In the genomic region with DNA sequence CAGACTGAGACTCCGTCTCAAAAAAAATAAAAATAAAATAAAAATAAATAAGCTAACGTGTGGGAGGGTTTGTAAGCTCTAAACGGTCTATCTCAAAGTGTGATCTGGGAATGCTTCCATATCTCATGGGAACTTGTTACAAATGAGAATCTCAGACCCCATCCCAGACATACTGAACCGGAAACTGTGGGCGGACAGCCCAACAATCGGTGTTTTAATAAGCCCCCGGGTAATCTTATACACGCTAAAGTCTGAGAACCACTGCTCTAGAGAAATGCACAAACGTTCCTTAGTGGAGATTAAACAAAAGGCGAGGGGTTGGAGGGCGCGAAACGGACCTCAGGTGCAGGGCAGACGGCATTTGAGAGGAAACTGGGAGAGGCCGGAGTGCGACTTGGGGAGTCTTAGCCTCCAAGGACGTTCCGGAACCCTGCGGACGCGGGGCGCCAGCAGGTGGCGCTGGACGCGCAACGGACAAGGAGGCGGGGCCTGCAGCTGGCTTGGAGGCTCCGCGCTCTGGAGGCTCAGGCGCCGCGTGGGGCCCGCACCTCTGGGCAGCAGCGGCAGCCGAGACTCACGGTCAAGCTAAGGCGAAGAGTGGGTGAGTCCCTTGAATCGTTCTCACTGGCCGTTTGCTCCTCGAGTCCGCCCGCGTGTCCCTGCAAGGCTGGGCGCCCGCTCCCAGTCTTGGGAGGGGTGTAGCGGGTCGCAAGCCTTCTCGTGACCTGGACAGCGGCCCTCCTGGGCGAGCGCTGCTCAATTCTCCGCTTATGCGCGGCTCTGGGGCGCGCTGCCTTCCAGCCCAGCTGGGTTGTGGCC, we compare ENCODE assay signal across 1 cellular context.
TF ChIP-seq lines count a peak whose summit lies in the region.

Gene STEAP1, plus strand, starts transcription at position 527 of the 819 bp plus-strand sequence. CDS start 5,320 bp downstream, outside the sequence.

TF ChIP-seq in HEK293, 187 proteins besides CTCF, POLR2A, EP300 and RAD21 (continued from another document):
- TF ChIP-seq, protein P1, sequence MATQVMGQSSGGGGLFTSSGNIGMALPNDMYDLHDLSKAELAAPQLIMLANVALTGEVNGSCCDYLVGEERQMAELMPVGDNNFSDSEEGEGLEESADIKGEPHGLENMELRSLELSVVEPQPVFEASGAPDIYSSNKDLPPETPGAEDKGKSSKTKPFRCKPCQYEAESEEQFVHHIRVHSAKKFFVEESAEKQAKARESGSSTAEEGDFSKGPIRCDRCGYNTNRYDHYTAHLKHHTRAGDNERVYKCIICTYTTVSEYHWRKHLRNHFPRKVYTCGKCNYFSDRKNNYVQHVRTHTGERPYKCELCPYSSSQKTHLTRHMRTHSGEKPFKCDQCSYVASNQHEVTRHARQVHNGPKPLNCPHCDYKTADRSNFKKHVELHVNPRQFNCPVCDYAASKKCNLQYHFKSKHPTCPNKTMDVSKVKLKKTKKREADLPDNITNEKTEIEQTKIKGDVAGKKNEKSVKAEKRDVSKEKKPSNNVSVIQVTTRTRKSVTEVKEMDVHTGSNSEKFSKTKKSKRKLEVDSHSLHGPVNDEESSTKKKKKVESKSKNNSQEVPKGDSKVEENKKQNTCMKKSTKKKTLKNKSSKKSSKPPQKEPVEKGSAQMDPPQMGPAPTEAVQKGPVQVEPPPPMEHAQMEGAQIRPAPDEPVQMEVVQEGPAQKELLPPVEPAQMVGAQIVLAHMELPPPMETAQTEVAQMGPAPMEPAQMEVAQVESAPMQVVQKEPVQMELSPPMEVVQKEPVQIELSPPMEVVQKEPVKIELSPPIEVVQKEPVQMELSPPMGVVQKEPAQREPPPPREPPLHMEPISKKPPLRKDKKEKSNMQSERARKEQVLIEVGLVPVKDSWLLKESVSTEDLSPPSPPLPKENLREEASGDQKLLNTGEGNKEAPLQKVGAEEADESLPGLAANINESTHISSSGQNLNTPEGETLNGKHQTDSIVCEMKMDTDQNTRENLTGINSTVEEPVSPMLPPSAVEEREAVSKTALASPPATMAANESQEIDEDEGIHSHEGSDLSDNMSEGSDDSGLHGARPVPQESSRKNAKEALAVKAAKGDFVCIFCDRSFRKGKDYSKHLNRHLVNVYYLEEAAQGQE (tag by site-specific recombination; IDR thresholded peaks at IDR 0.05) = peak; percentile 76
- 0 out of 2 replicates have a peak, but pooled peaks have one; percentile 23 for TF ChIP-seq ZNF654 (tag by site-specific recombination; IDR thresholded peaks at IDR 0.05; ENCODE audit: low read depth)
- peak; percentile 88 for TF ChIP-seq ZBTB26 (tag by site-specific recombination; optimal IDR thresholded peaks at IDR 0.05)
- TF ChIP-seq ZNF335 (tag by site-specific recombination; conservative IDR thresholded peaks at IDR 0.05) = peak; percentile 40; the same call in 1 of the 2 replicates
- peak; percentile 71 for TF ChIP-seq KLF9 (tag by site-specific recombination; IDR thresholded peaks at IDR 0.05; ENCODE audit: low read depth)
- peak; percentile 92 for TF ChIP-seq ZFP69B (tag by site-specific recombination; IDR thresholded peaks at IDR 0.05)
- TF ChIP-seq ZFP37 (tag by site-specific recombination; IDR thresholded peaks at IDR 0.05) = 0 out of 2 replicates have a peak, but pooled peaks have one; percentile 52
- peak; percentile 83 for TF ChIP-seq ZNF501 (tag by site-specific recombination; IDR thresholded peaks at IDR 0.05)
TF ChIP-seq in HEK293: peak in this region for 26; not testable (repeated sequence) for 161.
